Comparison of ENCODE assay signal across 24 cellular contexts in genomic region chr10:85250304-85250703, GRCh38.
"Had no signal": no experiment of that assay in that cellular context is flagged by ENCODE, and none has a peak within 500 bp of the region (broad histone marks: within the 10 kb centered on the region; RNA-seq: fewer than 3 reads in every experiment).

No MANE protein-coding gene starts in this region.

- ATAC-seq: gastrocnemius medialis, heart right ventricle, left cardiac atrium, left lung, left ventricle myocardium superior, lower lobe of right lung, mucosa of descending colon had no signal

- H3K36me3 ChIP-seq: esophagus squamous epithelium, gastrocnemius medialis, heart right ventricle, left lung, lower lobe of right lung had no signal

- DNase-seq: dermis blood vessel endothelial cell; dorsolateral prefrontal cortex; effector CD4-positive, alpha-beta T cell; effector memory CD4-positive, alpha-beta T cell; esophagus squamous epithelium; foreskin fibroblast; foreskin melanocyte; gastrocnemius medialis; glutamatergic neuron; head of caudate nucleus; heart right ventricle; hippocampal formation; left cardiac atrium; left lung; left ventricle myocardium superior; lower lobe of right lung; mesenchymal stem cell; mucosa of descending colon; naive B cell had no signal

- FAIRE-seq: colon, endothelial cell of umbilical vein, islet of Langerhans, keratinocyte had no signal

- H3K27me3 ChIP-seq: esophagus squamous epithelium, gastrocnemius medialis, heart right ventricle, left lung had no signal

- H3K9me3 ChIP-seq: esophagus squamous epithelium, gastrocnemius medialis, heart right ventricle, left lung, lower lobe of right lung, mucosa of descending colon had no signal

- H3K4me1 ChIP-seq: esophagus squamous epithelium, gastrocnemius medialis, heart right ventricle, left lung, lower lobe of right lung had no signal

- H3K27ac ChIP-seq: coronary artery, dorsolateral prefrontal cortex, esophagus squamous epithelium, gastrocnemius medialis, heart right ventricle, left lung, lower lobe of right lung had no signal

- H3K4me3 ChIP-seq: coronary artery, dorsolateral prefrontal cortex, esophagus squamous epithelium, gastrocnemius medialis, heart right ventricle, left lung, lower lobe of right lung, mucosa of descending colon had no signal
